In the genomic region with DNA sequence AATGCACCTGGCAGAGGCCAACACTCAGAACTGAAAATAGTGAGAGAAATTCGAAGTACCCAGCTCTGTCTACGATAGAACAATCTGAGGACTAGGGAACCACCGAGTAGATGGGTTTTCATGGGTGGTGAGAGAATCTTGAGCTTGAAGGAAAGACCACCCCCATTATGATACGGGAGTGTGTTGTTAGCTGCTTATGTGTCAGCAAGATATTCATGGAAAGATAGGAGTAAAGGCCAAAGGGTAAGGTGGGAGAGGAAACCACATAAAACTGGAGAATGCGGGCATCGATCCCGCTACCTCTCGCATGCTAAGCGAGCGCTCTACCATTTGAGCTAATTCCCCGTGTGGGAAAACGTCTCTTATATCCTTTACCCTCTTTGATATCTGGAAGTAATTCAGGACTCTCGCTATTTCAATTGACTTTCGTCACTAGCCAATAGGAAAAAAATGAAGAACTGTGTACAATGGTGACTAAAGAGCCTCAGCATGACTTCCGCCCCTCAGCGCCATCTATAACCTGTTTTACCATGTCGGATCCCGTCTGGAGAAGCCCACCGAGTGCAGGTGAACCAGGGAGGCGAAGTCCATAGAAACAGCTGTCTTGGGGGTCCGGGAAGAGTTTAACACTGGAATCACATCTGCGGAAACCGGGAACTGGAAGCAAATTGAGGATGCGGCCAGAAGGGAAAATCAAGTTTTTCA, we compare ENCODE assay signal across 1 cellular context.
A peak's percentile ranks its signal among the peaks of the same experiment; 100 is the strongest.
TF ChIP-seq lines count a peak whose summit lies in the region.

No MANE protein-coding gene starts in this region.

TF ChIP-seq in HepG2, 621 proteins besides CTCF, POLR2A, EP300 and RAD21 (continued from another document and continues in another):
- TF ChIP-seq, protein P1, sequence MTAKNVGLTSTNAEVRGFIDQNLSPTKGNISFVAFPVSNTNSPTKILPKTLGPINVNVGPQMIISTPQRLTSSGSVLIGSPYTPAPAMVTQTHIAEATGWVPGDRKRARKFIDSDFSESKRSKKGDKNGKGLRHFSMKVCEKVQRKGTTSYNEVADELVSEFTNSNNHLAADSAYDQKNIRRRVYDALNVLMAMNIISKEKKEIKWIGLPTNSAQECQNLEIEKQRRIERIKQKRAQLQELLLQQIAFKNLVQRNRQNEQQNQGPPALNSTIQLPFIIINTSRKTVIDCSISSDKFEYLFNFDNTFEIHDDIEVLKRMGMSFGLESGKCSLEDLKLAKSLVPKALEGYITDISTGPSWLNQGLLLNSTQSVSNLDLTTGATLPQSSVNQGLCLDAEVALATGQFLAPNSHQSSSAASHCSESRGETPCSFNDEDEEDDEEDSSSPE (CRISPR knock-in tag; IDR thresholded peaks at IDR 0.05), result peak; percentile 49; the same call in 1 of the 2 replicates
- TF ChIP-seq, protein P2, sequence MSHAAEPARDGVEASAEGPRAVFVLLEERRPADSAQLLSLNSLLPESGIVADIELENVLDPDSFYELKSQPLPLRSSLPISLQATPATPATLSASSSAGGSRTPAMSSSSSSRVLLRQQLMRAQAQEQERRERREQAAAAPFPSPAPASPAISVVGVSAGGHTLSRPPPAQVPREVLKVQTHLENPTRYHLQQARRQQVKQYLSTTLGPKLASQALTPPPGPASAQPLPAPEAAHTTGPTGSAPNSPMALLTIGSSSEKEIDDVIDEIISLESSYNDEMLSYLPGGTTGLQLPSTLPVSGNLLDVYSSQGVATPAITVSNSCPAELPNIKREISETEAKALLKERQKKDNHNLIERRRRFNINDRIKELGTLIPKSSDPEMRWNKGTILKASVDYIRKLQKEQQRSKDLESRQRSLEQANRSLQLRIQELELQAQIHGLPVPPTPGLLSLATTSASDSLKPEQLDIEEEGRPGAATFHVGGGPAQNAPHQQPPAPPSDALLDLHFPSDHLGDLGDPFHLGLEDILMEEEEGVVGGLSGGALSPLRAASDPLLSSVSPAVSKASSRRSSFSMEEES (CRISPR knock-in tag; IDR thresholded peaks at IDR 0.05), result peak; percentile 57; the same call in 1 of the 2 replicates
- peak; percentile 97 for TF ChIP-seq PRPF4 (IDR thresholded peaks at IDR 0.05; ENCODE audit: low read depth, low read length, poor library complexity, severe bottlenecking)
- peak; percentile 45; the same call in 1 of the 2 replicates for TF ChIP-seq GABPB1 (CRISPR knock-in tag; IDR thresholded peaks at IDR 0.05)
- no peak for TF ChIP-seq ZBTB37 (CRISPR knock-in tag; IDR thresholded peaks at IDR 0.05)
- TF ChIP-seq, protein P3, sequence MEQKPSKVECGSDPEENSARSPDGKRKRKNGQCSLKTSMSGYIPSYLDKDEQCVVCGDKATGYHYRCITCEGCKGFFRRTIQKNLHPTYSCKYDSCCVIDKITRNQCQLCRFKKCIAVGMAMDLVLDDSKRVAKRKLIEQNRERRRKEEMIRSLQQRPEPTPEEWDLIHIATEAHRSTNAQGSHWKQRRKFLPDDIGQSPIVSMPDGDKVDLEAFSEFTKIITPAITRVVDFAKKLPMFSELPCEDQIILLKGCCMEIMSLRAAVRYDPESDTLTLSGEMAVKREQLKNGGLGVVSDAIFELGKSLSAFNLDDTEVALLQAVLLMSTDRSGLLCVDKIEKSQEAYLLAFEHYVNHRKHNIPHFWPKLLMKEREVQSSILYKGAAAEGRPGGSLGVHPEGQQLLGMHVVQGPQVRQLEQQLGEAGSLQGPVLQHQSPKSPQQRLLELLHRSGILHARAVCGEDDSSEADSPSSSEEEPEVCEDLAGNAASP (CRISPR knock-in tag; IDR thresholded peaks at IDR 0.05; ENCODE audit: borderline replicate concordance), result peak; percentile 75
- peak; percentile 77; the same call in 1 of the 2 replicates for TF ChIP-seq NFIC (IDR thresholded peaks at IDR 0.05; ENCODE audit: low read length)
- peak; percentile 61; the same call in 1 of the 2 replicates for TF ChIP-seq HHEX (CRISPR knock-in tag; IDR thresholded peaks at IDR 0.05)
- 0 out of 2 replicates have a peak, but pooled peaks have one; percentile 28 for TF ChIP-seq GZF1 (CRISPR knock-in tag; IDR thresholded peaks at IDR 0.05)
- TF ChIP-seq SNAI1 (CRISPR knock-in tag; IDR thresholded peaks at IDR 0.05; ENCODE audit: borderline replicate concordance), result no peak
- peak; percentile 64 for TF ChIP-seq ZBTB20 (CRISPR knock-in tag; IDR thresholded peaks at IDR 0.05; ENCODE audit: borderline replicate concordance, low read depth)
- peak; percentile 12; the same call in 1 of the 2 replicates for TF ChIP-seq MAFF (IDR thresholded peaks at IDR 0.05; ENCODE audit: low read depth, low read length)
- peak; percentile 63 for TF ChIP-seq RCOR2 (CRISPR knock-in tag; IDR thresholded peaks at IDR 0.05)
- TF ChIP-seq, protein P4, sequence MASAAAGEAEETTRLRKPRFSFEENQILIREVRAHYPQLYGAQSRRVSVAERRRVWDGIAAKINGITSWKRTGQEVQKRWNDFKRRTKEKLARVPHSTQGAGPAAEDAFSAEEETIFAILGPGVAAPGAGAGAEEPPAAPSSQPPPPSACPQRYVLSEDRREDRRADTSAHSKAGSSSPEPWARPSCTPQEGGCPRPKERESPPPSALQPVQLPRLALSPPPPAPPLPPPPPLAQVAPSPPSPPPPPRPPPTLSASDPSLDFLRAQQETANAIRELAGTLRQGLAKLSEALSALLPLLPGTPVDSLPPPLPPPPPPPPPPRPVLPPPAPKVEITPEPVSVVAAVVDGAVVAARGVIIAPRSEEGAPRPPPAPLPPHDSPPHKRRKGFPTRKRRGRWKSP (CRISPR knock-in tag; IDR thresholded peaks at IDR 0.05), result peak; percentile 91
- TF ChIP-seq ZNF775 (CRISPR knock-in tag; IDR thresholded peaks at IDR 0.05; ENCODE audit: borderline replicate concordance), result no peak
- TF ChIP-seq ZBTB1 (CRISPR knock-in tag; IDR thresholded peaks at IDR 0.05; ENCODE audit: borderline replicate concordance), result no peak
- no peak for TF ChIP-seq DNMT1 (CRISPR knock-in tag; IDR thresholded peaks at IDR 0.05)
- peak; percentile 76 for TF ChIP-seq ASH2L (IDR thresholded peaks at IDR 0.05; ENCODE audit: insufficient read length, low read depth, low read length)
- TF ChIP-seq, protein P5, sequence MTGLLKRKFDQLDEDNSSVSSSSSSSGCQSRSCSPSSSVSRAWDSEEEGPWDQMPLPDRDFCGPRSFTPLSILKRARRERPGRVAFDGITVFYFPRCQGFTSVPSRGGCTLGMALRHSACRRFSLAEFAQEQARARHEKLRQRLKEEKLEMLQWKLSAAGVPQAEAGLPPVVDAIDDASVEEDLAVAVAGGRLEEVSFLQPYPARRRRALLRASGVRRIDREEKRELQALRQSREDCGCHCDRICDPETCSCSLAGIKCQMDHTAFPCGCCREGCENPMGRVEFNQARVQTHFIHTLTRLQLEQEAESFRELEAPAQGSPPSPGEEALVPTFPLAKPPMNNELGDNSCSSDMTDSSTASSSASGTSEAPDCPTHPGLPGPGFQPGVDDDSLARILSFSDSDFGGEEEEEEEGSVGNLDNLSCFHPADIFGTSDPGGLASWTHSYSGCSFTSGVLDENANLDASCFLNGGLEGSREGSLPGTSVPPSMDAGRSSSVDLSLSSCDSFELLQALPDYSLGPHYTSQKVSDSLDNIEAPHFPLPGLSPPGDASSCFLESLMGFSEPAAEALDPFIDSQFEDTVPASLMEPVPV (CRISPR knock-in tag; IDR thresholded peaks at IDR 0.05), result no peak
- peak; percentile 62 for TF ChIP-seq HNF4A (CRISPR knock-in tag; IDR thresholded peaks at IDR 0.05)
- TF ChIP-seq SKI (IDR thresholded peaks at IDR 0.05; ENCODE audit: partially characterized antibody), result peak; percentile 13
- TF ChIP-seq, protein P6, sequence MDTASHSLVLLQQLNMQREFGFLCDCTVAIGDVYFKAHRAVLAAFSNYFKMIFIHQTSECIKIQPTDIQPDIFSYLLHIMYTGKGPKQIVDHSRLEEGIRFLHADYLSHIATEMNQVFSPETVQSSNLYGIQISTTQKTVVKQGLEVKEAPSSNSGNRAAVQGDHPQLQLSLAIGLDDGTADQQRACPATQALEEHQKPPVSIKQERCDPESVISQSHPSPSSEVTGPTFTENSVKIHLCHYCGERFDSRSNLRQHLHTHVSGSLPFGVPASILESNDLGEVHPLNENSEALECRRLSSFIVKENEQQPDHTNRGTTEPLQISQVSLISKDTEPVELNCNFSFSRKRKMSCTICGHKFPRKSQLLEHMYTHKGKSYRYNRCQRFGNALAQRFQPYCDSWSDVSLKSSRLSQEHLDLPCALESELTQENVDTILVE (CRISPR knock-in tag; IDR thresholded peaks at IDR 0.05), result peak; percentile 94
- peak; percentile 56; the same call in 1 of the 2 replicates for TF ChIP-seq AHDC1 (CRISPR knock-in tag; IDR thresholded peaks at IDR 0.05; ENCODE audit: borderline replicate concordance)
- no peak for TF ChIP-seq SRSF1 (optimal IDR thresholded peaks at IDR 0.05; ENCODE audit: low read depth, low read length)
- TF ChIP-seq MTA3 (CRISPR knock-in tag; IDR thresholded peaks at IDR 0.05), result no peak
- TF ChIP-seq, protein P7, sequence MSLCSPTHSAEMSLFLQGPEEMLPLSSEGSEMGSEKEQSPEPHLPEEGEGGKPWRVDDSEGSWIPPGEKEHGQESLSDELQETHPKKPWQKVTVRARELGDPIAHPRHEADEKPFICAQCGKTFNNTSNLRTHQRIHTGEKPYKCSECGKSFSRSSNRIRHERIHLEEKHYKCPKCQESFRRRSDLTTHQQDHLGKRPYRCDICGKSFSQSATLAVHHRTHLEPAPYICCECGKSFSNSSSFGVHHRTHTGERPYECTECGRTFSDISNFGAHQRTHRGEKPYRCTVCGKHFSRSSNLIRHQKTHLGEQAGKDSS (CRISPR knock-in tag; IDR thresholded peaks at IDR 0.05; ENCODE audit: borderline replicate concordance, low read depth), result no peak
- TF ChIP-seq ZZZ3 (CRISPR knock-in tag; IDR thresholded peaks at IDR 0.05; ENCODE audit: borderline replicate concordance), result no peak
- TF ChIP-seq REPIN1 (CRISPR knock-in tag; IDR thresholded peaks at IDR 0.05; ENCODE audit: borderline replicate concordance, low read depth), result peak; percentile 83
- TF ChIP-seq DMAP1 (CRISPR knock-in tag; IDR thresholded peaks at IDR 0.05), result peak; percentile 62; the same call in 1 of the 2 replicates
- TF ChIP-seq, protein P8, sequence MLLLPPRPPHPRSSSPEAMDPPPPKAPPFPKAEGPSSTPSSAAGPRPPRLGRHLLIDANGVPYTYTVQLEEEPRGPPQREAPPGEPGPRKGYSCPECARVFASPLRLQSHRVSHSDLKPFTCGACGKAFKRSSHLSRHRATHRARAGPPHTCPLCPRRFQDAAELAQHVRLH (CRISPR knock-in tag; IDR thresholded peaks at IDR 0.05; ENCODE audit: borderline replicate concordance, low read depth), result peak; percentile 98
- TF ChIP-seq ZNF496 (CRISPR knock-in tag; IDR thresholded peaks at IDR 0.05; ENCODE audit: insufficient replicate concordance), result no peak
- TF ChIP-seq ZNF589 (CRISPR knock-in tag; conservative IDR thresholded peaks at IDR 0.05), result 0 out of 2 replicates have a peak, but pooled peaks have one; percentile 24
- TF ChIP-seq KLF15 (CRISPR knock-in tag; IDR thresholded peaks at IDR 0.05; ENCODE audit: borderline replicate concordance), result no peak
- TF ChIP-seq PCBP1 (IDR thresholded peaks at IDR 0.05; ENCODE audit: borderline replicate concordance, low read depth, low read length), result no peak
- TF ChIP-seq ZFP36L1 (CRISPR knock-in tag; IDR thresholded peaks at IDR 0.05), result 0 out of 2 replicates have a peak, but pooled peaks have one; percentile 42
